In genomic region chr1:85484264-85484663, GRCh38 we compare ENCODE assay signal across 17 cellular contexts. TPM values are rescaled to one million over a fixed set of nuclear protein-coding genes. Genes with fewer than 3 reads are reported as not detected.
DNase-seq lines count a peak whose midpoint lies in the region; ATAC-seq, FAIRE-seq and TF ChIP-seq lines count a peak whose summit lies in the region.
"Had no signal": no experiment of that assay in that cellular context is flagged by ENCODE, and none has a peak within 500 bp of the region (broad histone marks: within the 10 kb centered on the region; RNA-seq: fewer than 3 reads in every experiment).

No MANE protein-coding gene starts in this region.

- no peak for ATAC-seq in Panc1
- ATAC-seq in HG02642 (IDR thresholded peaks at IDR 0.05; ENCODE audit: poor library complexity, unreplicated experiment) = no peak
- ATAC-seq in T-helper 17 cell = no peak

- no peak overlapping the region for H3K4me2 ChIP-seq in endothelial cell of umbilical vein (ENCODE audit: insufficient read depth, low read length)
- H3K4me2 ChIP-seq in neural cell (ENCODE audit: low read length) = no peak overlapping the region

- peaks cover 51% of the 10 kb centered on the region for H3K27me3 Mint-ChIP-seq in T-helper 17 cell

- CTCF ChIA-PET in Panc1 (lab: Charles Lee) (interaction anchor here (0.6 to 0.7 kb wide), 2 partner anchors 11 to 128 kb away, joined by 3 read pairs; no protein-coding TSS in a partner anchor), endothelial cell of umbilical vein (lab: Charles Lee) (interaction anchor here (0.9 to 3.1 kb wide), 11 partner anchors 9 to 229 kb away, joined by 3 to 18 read pairs (median 5); no protein-coding TSS in a partner anchor)

- BruUV-seq in Panc1 (replicated peaks; lab: Mats Ljungman, UMichigan) (no TSS peak), endothelial cell of umbilical vein (replicated peaks; lab: Mats Ljungman, UMichigan) (no TSS peak)

- TF ChIP-seq RAD21 in neural cell (conservative IDR thresholded peaks at IDR 0.05) = no peak

- H3K79me2 ChIP-seq in endothelial cell of umbilical vein (ENCODE audit: control insufficient read depth, insufficient read depth, low read length) = no peaks in the 10 kb centered on the region
- no peaks in the 10 kb centered on the region for H3K79me2 ChIP-seq in neural cell (replicated peaks; ENCODE audit: insufficient read depth, low read length)

- H3K27ac Mint-ChIP-seq in T-helper 17 cell = no peak overlapping the region
- H3K27ac Mint-ChIP-seq: CD4-positive, alpha-beta memory T cell had no signal

- no peaks in the 10 kb centered on the region for H3K4me1 ChIP-seq in Panc1 (ENCODE audit: control insufficient read depth, insufficient read depth, low read length)
- H3K4me1 ChIP-seq in endothelial cell of umbilical vein (ENCODE audit: control insufficient read depth, extremely low read depth, insufficient read depth, low read length) = peaks cover 4% of the 10 kb centered on the region
- H3K4me1 ChIP-seq: BE2C had no signal

- no peak overlapping the region for H3K4me3 Mint-ChIP-seq in T-helper 17 cell
- H3K4me3 Mint-ChIP-seq: CD4-positive, alpha-beta memory T cell had no signal

- peak; percentile 55 for DNase-seq in ELR (ENCODE audit: low read depth)
- no peak for DNase-seq in Panc1 (ENCODE audit: low read depth, low spot score)
- DNase-seq in endothelial cell of umbilical vein (ENCODE audit: low read depth, low spot score) = no peak
- DNase-seq in SK-N-DZ (ENCODE audit: low spot score) = no peak
- no peak for DNase-seq in T-helper 17 cell
- no peak for DNase-seq in hypothalamus (lab: John Stamatoyannopoulos, UW)
- DNase-seq: BE2C; CD4-positive, alpha-beta memory T cell; DND-41; NCI-H1092; NCI-H2107; NCI-H345; NCI-H526 treated with DMSO at 0.1 percent for 48 hours; Right ventricle myocardium superior had no signal

- no peak overlapping the region for H3K4me3 ChIP-seq in Panc1 (ENCODE audit: low read depth in 2 of 2, low read length in 2 of 2)
- no peak overlapping the region for H3K4me3 ChIP-seq in endothelial cell of umbilical vein (replicated peaks in 1 of 3; ENCODE audit: insufficient read depth in 1 of 3, low read depth in 1 of 3, low read length in 3 of 3)
- peak overlapping the region; percentile 14 for H3K4me3 ChIP-seq in neural cell (ENCODE audit: low read length)

- H3K4me1 Mint-ChIP-seq in T-helper 17 cell = no peaks in the 10 kb centered on the region
- H3K4me1 Mint-ChIP-seq: CD4-positive, alpha-beta memory T cell had no signal

- TF ChIP-seq CTCF in Panc1 (IDR thresholded peaks at IDR 0.05) (no peak), endothelial cell of umbilical vein (IDR thresholded peaks at IDR 0.05; ENCODE audit: extremely low read depth in 1 of 2, insufficient read depth in 1 of 2, low read depth in 1 of 2, low read length in 2 of 2) (no peak), neural cell (IDR thresholded peaks at IDR 0.05; ENCODE audit: poor library complexity, severe bottlenecking) (no peak)

- H3K9ac ChIP-seq in endothelial cell of umbilical vein (replicated peaks; ENCODE audit: extremely low read depth, insufficient read depth, low read length) (no peak overlapping the region), neural cell (ENCODE audit: low read length) (no peak overlapping the region)

- TF ChIP-seq POLR2A in endothelial cell of umbilical vein (IDR thresholded peaks at IDR 0.05; ENCODE audit: low read depth, low read length) = no peak

- no peaks in the 10 kb centered on the region for H3K36me3 ChIP-seq in Panc1 (ENCODE audit: control insufficient read depth, insufficient read depth, low read length)
- H3K36me3 ChIP-seq in endothelial cell of umbilical vein (ENCODE audit: control insufficient read depth in 2 of 2, extremely low read depth in 1 of 2, insufficient read depth in 2 of 2, low read length in 2 of 2) = peaks cover 0 to 4% of the 10 kb centered on the region in 2 experiments
- no peaks in the 10 kb centered on the region for H3K36me3 ChIP-seq in neural cell (ENCODE audit: insufficient read depth, low read length)
- H3K36me3 ChIP-seq: BE2C had no signal

- no peak for FAIRE-seq in endothelial cell of umbilical vein (lab: Jason Lieb, UNC)
- FAIRE-seq: D721Med had no signal

- no peaks in the 10 kb centered on the region for H3K9me1 ChIP-seq in endothelial cell of umbilical vein (replicated peaks; ENCODE audit: control insufficient read depth, extremely low read depth, insufficient read depth, low read length)

- dilution Hi-C loops in endothelial cell of umbilical vein (cut with MboI; ENCODE audit: extremely low pct_ligation_motif_present, low sequenced_read_pairs) = no loop called here

- H4K20me1 ChIP-seq in endothelial cell of umbilical vein (replicated peaks; ENCODE audit: control insufficient read depth, extremely low read depth, insufficient read depth, low read length) = no peaks in the 10 kb centered on the region
- no peaks in the 10 kb centered on the region for H4K20me1 ChIP-seq in neural cell (ENCODE audit: insufficient read depth)

- H3K9me3 ChIP-seq in Panc1 (ENCODE audit: control insufficient read depth, insufficient read depth, low read depth, low read length) (no peaks in the 10 kb centered on the region), endothelial cell of umbilical vein (replicated peaks; ENCODE audit: control insufficient read depth, insufficient read depth, low read length) (no peaks in the 10 kb centered on the region), neural cell (ENCODE audit: low read length) (no peaks in the 10 kb centered on the region), T-helper 17 cell (ENCODE audit: control insufficient read depth, low read length, poor library complexity, severe bottlenecking) (no peaks in the 10 kb centered on the region)
- H3K9me3 ChIP-seq: BE2C had no signal

- H3K27ac ChIP-seq in Panc1 (ENCODE audit: low read length) = 0 out of 2 replicates have a peak overlapping the region, but pooled peaks have one; percentile 5
- H3K27ac ChIP-seq in endothelial cell of umbilical vein (ENCODE audit: insufficient read depth, low read depth, low read length) = no peak overlapping the region
- peak overlapping the region; percentile 57 for H3K27ac ChIP-seq in neural cell (ENCODE audit: low read length)

- H2AFZ ChIP-seq in endothelial cell of umbilical vein (ENCODE audit: low read depth, low read length) (no peak overlapping the region), neural cell (ENCODE audit: low read depth, low read length) (no peak overlapping the region)

- H3K9me2 ChIP-seq in neural cell (ENCODE audit: insufficient read depth, low read length) = no peaks in the 10 kb centered on the region

- no peaks in the 10 kb centered on the region for H3F3A ChIP-seq in neural cell (ENCODE audit: insufficient read depth, low read length, poor library complexity, severe bottlenecking)

- in situ Hi-C loops in Panc1 (cut with HindIII; ENCODE audit: low pct_unique_long_range_greater_than_20kb, low sequenced_read_pairs) = no loop called here

- POLR2A ChIA-PET in Panc1 (lab: Charles Lee) = interaction anchor here (0.6 kb wide), 1 partner anchor 16 kb away, joined by 4 read pairs; no protein-coding TSS in a partner anchor
- POLR2A ChIA-PET in endothelial cell of umbilical vein (lab: Charles Lee) = interaction anchor here (1.5 kb wide), 1 partner anchor 19 kb away, joined by 3 read pairs; the partner anchor contains the start of gene DDAH1

- no peaks in the 10 kb centered on the region for H3K27me3 ChIP-seq in Panc1 (ENCODE audit: control insufficient read depth, insufficient read depth, low read length)
- no peaks in the 10 kb centered on the region for H3K27me3 ChIP-seq in endothelial cell of umbilical vein (ENCODE audit: control insufficient read depth in 2 of 2, insufficient read depth in 2 of 2, low read length in 2 of 2)
- no peaks in the 10 kb centered on the region for H3K27me3 ChIP-seq in neural cell (ENCODE audit: insufficient read depth, low read depth, low read length)
- H3K27me3 ChIP-seq: BE2C had no signal

- intact Hi-C loops in Panc1 (cut with micrococcal nuclease; ENCODE audit: unreplicated experiment) (no loop called here), endothelial cell of umbilical vein (cut with micrococcal nuclease) (no loop called here)

- no peak for TF ChIP-seq EP300 in neural cell (conservative IDR thresholded peaks at IDR 0.05; ENCODE audit: poor library complexity, severe bottlenecking)

- H3K36me3 Mint-ChIP-seq in T-helper 17 cell (ENCODE audit: low read depth) = no peaks in the 10 kb centered on the region
- H3K36me3 Mint-ChIP-seq: CD4-positive, alpha-beta memory T cell had no signal

TF ChIP-seq in endothelial cell of umbilical vein, 7 proteins besides CTCF, POLR2A, EP300 and RAD21:
- TF ChIP-seq GATA2 (IDR thresholded peaks at IDR 0.05; ENCODE audit: insufficient read depth, insufficient read length, low read depth, low read length) (peak; percentile 28), JUN (IDR thresholded peaks at IDR 0.05; ENCODE audit: borderline replicate concordance, insufficient read depth, insufficient read length, low read depth) (no peak)

TF ChIP-seq in neural cell, 6 proteins besides CTCF, POLR2A, EP300 and RAD21 (continues in another document):
- TF ChIP-seq EZH2 (IDR thresholded peaks at IDR 0.05; ENCODE audit: borderline replicate concordance, insufficient read depth, low read length, poor library complexity, severe bottlenecking) = no peak
- TF ChIP-seq MXI1 (conservative IDR thresholded peaks at IDR 0.05; ENCODE audit: poor library complexity, severe bottlenecking) = no peak
- no peak for TF ChIP-seq SMC3 (conservative IDR thresholded peaks at IDR 0.05; ENCODE audit: poor library complexity)
- TF ChIP-seq TAF1 (IDR thresholded peaks at IDR 0.05; ENCODE audit: low read depth) = no peak

RNA-seq across cellular contexts. Expression of gene DDAH1, which starts 19.3 kb away (rescaled TPM):
- 85.4 TPM for total RNA-seq in Panc1 (2021; ENCODE audit: unreplicated experiment)
- 34.5 TPM for polyA plus RNA-seq in Panc1 (2012; ENCODE audit: insufficient read length)
- total RNA-seq in endothelial cell of umbilical vein = 72.0 and 75.2 TPM in 2 replicates
- polyA plus RNA-seq in endothelial cell of umbilical vein = 37.4 and 44.0 TPM in 2 replicates
- 52.2 and 54.0 TPM in 2 replicates for polyA plus RNA-seq in endothelial cell of umbilical vein (2011; cell fraction: cytosol; rRNA removed)
- polyA plus RNA-seq in endothelial cell of umbilical vein (2011; cell fraction: nucleus; rRNA removed) = 37.3 and 48.8 TPM in 2 replicates
- polyA plus RNA-seq in endothelial cell of umbilical vein (2012) = 29.6 and 43.7 TPM in 2 replicates
- 69.4 and 83.6 TPM in 2 replicates for polyA minus RNA-seq in endothelial cell of umbilical vein
- 10.1 TPM for polyA minus RNA-seq in endothelial cell of umbilical vein (2011; cell fraction: cytosol; rRNA and poly(A)+ RNA removed)
- 43.9 and 57.7 TPM in 2 replicates for polyA minus RNA-seq in endothelial cell of umbilical vein (2011; cell fraction: nucleus; rRNA and poly(A)+ RNA removed)
- 40.4 and 42.7 TPM in 2 replicates for polyA plus RNA-seq in neural cell
- polyA minus RNA-seq in neural cell = 52.8 and 62.3 TPM in 2 replicates
- 17.4 TPM in 2 replicates for polyA plus RNA-seq in SK-N-DZ (2014; cell fraction: cytosol; rRNA removed)
- 6.5 and 10.2 TPM in 2 replicates for polyA plus RNA-seq in SK-N-DZ (2014; cell fraction: nucleus; rRNA removed)
- not detected for total RNA-seq in T-helper 17 cell
- total RNA-seq: CD4-positive, alpha-beta memory T cell had no signal
- polyA plus RNA-seq: CD4-positive, alpha-beta memory T cell had no signal

Comparison
In these comparisons a context has a peak if more than half of its experiments do, and no peak if none do; other contexts are left out.
1. RNA of gene DDAH1, which starts 19.3 kb away (total RNA-seq): 85.4 TPM in Panc1 (single experiment) and 72.0 to 75.2 TPM in endothelial cell of umbilical vein; not detected in T-helper 17 cell; every median in the first group is over 10 times any median in the second.